24 cellular contexts compared by ENCODE assay signal in the genomic region with DNA sequence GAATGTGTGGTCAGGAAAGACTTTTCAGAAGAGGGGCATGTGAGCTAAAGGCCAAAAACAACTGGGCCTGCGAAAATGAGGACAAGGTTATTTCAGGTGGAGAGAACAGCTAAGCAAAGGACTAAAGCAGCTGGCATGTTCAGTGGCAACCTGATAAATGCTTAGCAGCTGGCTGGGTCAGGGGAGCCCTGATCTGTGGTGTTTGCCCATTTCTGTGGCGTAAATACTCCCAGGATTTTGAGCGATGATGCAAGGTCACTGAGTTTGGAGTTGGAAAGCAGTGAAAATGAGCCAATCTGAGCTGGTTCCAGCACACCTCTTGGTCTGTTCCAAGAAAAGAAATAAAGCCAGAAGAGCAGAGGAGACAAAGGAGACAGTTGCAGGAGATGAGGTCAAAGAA.
DNase-seq lines count a peak whose midpoint lies in the region; ATAC-seq, FAIRE-seq and TF ChIP-seq lines count a peak whose summit lies in the region.
"Had no signal": no experiment of that assay in that cellular context is flagged by ENCODE, and none has a peak within 500 bp of the region (broad histone marks: within the 10 kb centered on the region; RNA-seq: fewer than 3 reads in every experiment).

No MANE protein-coding gene starts in this region.

- H3K4me1 Mint-ChIP-seq in GM23338 (peaks cover 11% of the 10 kb centered on the region; the same call in 2 of the 3 replicates), nephron progenitor cell (peaks cover 40% of the 10 kb centered on the region)
- H3K4me1 Mint-ChIP-seq in stimulated activated memory B cell treated with anti-CD40 and anti-IgM and Interleukin-4, amounts not matched to agents 10 μg/mL and 1 μg/mL and 100 μg/mL, for 72 hours: no peaks in the 10 kb centered on the region

- no peak overlapping the region for H4K5ac ChIP-seq in H1 (ENCODE audit: insufficient read length, low read depth, low read length)

- DNase-seq in GM23338 (ENCODE audit: low spot score) (no peak), H1 (ENCODE audit: low read depth in 1 of 2, low spot score in 2 of 2) (peak in 1 of 2 experiments; percentile 8), nephron progenitor cell (no peak), gastrocnemius medialis (peak; percentile 58 to 86), NCI-H748 treated with DMSO at 0.1 percent for 48 hours (lab: John Stamatoyannopoulos, UW) (no peak), SIG-M5 (lab: John Stamatoyannopoulos, UW) (no peak)
- DNase-seq: Calu3, DMS79 treated with DMSO at 0.1 percent for 48 hours, GF-D8, H7, KBM-7, MV-4-11, NCI-H1105, NCI-H1436 treated with DMSO at 0.1 percent for 48 hours, NCI-H187 treated with DMSO at 0.1 percent for 48 hours, NCI-H2171 treated with DMSO at 0.1 percent for 48 hours, NCI-H524, NCI-H774, PC-9, Right ventricle myocardium superior had no signal

- intact Hi-C loops in gastrocnemius medialis (cut with DNase I; ENCODE audit: low total_unique reads): loop anchor here (5.0 kb wide), 1 partner anchor 1159 kb away; a partner anchor contains a TSS

- peak overlapping the region in 1 of 4 experiments; percentile 28; a peak in 1 of 7 replicates for H3K9ac ChIP-seq in H1 (replicated peaks in 1 of 4; ENCODE audit: extremely low read depth in 1 of 4, low read depth in 3 of 4, low read length in 3 of 4)

- no peak for TF ChIP-seq RAD21 in H1 (IDR thresholded peaks at IDR 0.05 in 1 of 2, conservative IDR thresholded peaks at IDR 0.05 in 1 of 2; ENCODE audit: low read depth in 2 of 2, low read length in 2 of 2)

- TF ChIP-seq POLR2A in H1 (IDR thresholded peaks at IDR 0.05; ENCODE audit: control extremely low read depth in 1 of 2, low read depth in 2 of 2, low read length in 2 of 2): no peak
- no peak for TF ChIP-seq POLR2A in gastrocnemius medialis (IDR thresholded peaks at IDR 0.05)

- POLR2A ChIA-PET in H1 (lab: Charles Lee; ENCODE audit: partially characterized antibody): no interaction called here

- no peak overlapping the region for H2BK15ac ChIP-seq in H1 (ENCODE audit: low read length)

- no peak for TF ChIP-seq EP300 in H1 (IDR thresholded peaks at IDR 0.05; ENCODE audit: borderline replicate concordance in 1 of 2, low read depth in 2 of 2, low read length in 2 of 2)

- H3K56ac ChIP-seq in H1 (replicated peaks; ENCODE audit: insufficient read length, low read depth, low read length): no peak overlapping the region

- H3K36me3 ChIP-seq in GM23338 (ENCODE audit: insufficient read depth) (no peaks in the 10 kb centered on the region), H1 (ENCODE audit: control insufficient read depth in 2 of 4, insufficient read depth in 4 of 4, low read length in 3 of 4) (no peaks in the 10 kb centered on the region), gastrocnemius medialis (no peaks in the 10 kb centered on the region)

- H3K4ac ChIP-seq in H1 (replicated peaks; ENCODE audit: insufficient read length, low read depth, low read length): no peak overlapping the region

- H3K4me2 ChIP-seq in GM23338 (no peak overlapping the region), H1 (ENCODE audit: insufficient read depth in 1 of 2, low read depth in 2 of 2, low read length in 2 of 2) (no peak overlapping the region)
- H3K4me2 ChIP-seq: PC-9 had no signal

- no peak overlapping the region; the same call in 1 of the 2 replicates for H2BK5ac ChIP-seq in H1 (ENCODE audit: low read depth, low read length)

- no peak overlapping the region for H3K4me3 ChIP-seq in GM23338
- no peak overlapping the region for H3K4me3 ChIP-seq in H1 (ENCODE audit: extremely low read depth in 1 of 4, insufficient read depth in 2 of 4, low read depth in 3 of 4, low read length in 4 of 4)
- peak overlapping the region in 3 of 4 donors; percentile 9 to 36 (median 32) for H3K4me3 ChIP-seq in gastrocnemius medialis
- H3K4me3 ChIP-seq: PC-9 had no signal

- H3K18ac ChIP-seq in H1 (ENCODE audit: extremely low read depth, low read length): 0 out of 2 replicates have a peak overlapping the region, but pooled peaks have one; percentile 28

- TF ChIP-seq CTCF in GM23338 (conservative IDR thresholded peaks at IDR 0.05; ENCODE audit: low read depth in 2 of 2) (no peak), H1 (IDR thresholded peaks at IDR 0.05; ENCODE audit: control extremely low read depth in 1 of 3, insufficient read depth in 1 of 3, low read depth in 1 of 3, low read length in 3 of 3) (no peak), nephron progenitor cell (IDR thresholded peaks at IDR 0.05) (no peak), gastrocnemius medialis (IDR thresholded peaks at IDR 0.05 in 4 of 5, conservative IDR thresholded peaks at IDR 0.05 in 1 of 5) (no peak)

- H4K20me1 ChIP-seq in GM23338 (replicated peaks; ENCODE audit: insufficient read depth) (no peaks in the 10 kb centered on the region), H1 (replicated peaks in 1 of 2; ENCODE audit: control insufficient read depth in 1 of 2, insufficient read depth in 2 of 2, low read length in 2 of 2) (no peaks in the 10 kb centered on the region)

- no peak overlapping the region for H3K14ac ChIP-seq in H1 (ENCODE audit: insufficient read length)

- H3K9me3 Mint-ChIP-seq in GM23338 (no peaks in the 10 kb centered on the region; the same call in 2 of the 3 replicates), nephron progenitor cell (no peaks in the 10 kb centered on the region)
- peaks cover 5% of the 10 kb centered on the region for H3K9me3 Mint-ChIP-seq in stimulated activated memory B cell treated with anti-CD40 and anti-IgM and Interleukin-4, amounts not matched to agents 10 μg/mL and 1 μg/mL and 100 μg/mL, for 72 hours

- H3K36me3 Mint-ChIP-seq in GM23338 (ENCODE audit: low read depth): no peaks in the 10 kb centered on the region
- H3K36me3 Mint-ChIP-seq in nephron progenitor cell (ENCODE audit: low read depth): no peaks in the 10 kb centered on the region
- no peaks in the 10 kb centered on the region for H3K36me3 Mint-ChIP-seq in stimulated activated memory B cell treated with anti-CD40 and anti-IgM and Interleukin-4, amounts not matched to agents 10 μg/mL and 1 μg/mL and 100 μg/mL, for 72 hours

- no peak overlapping the region for H3K23ac ChIP-seq in H1 (ENCODE audit: insufficient read length)

- H3K4me1 ChIP-seq in GM23338 (ENCODE audit: insufficient read depth): peaks cover 4% of the 10 kb centered on the region; the same call in 1 of the 2 replicates
- no peaks in the 10 kb centered on the region for H3K4me1 ChIP-seq in H1 (replicated peaks in 1 of 4; ENCODE audit: control insufficient read depth in 3 of 4, insufficient read depth in 4 of 4, low read length in 3 of 4)
- peaks cover 14 to 33% of the 10 kb centered on the region in 2 donors for H3K4me1 ChIP-seq in gastrocnemius medialis

- in situ Hi-C loops in gastrocnemius medialis (cut with MboI; ENCODE audit: low sequenced_read_pairs in 4 of 4): no loop called here

- H3K9me2 ChIP-seq in GM23338 (ENCODE audit: insufficient read depth): peaks cover 4% of the 10 kb centered on the region; the same call in 1 of the 2 replicates

- H3K27me3 ChIP-seq in GM23338 (ENCODE audit: insufficient read depth) (no peaks in the 10 kb centered on the region), H1 (replicated peaks in 1 of 4; ENCODE audit: control insufficient read depth in 3 of 4, extremely low read depth in 1 of 4, insufficient read depth in 3 of 4, low read length in 3 of 4) (no peaks in the 10 kb centered on the region; a peak in 1 of 7 replicates), gastrocnemius medialis (no peaks in the 10 kb centered on the region)

- H3K79me2 ChIP-seq in GM23338 (replicated peaks; ENCODE audit: insufficient read depth) (no peaks in the 10 kb centered on the region), H1 (ENCODE audit: control insufficient read depth in 1 of 2, insufficient read depth in 2 of 2, low read length in 2 of 2) (no peaks in the 10 kb centered on the region)

- peak overlapping the region; percentile 95; the same call in 1 of the 2 replicates for H2AK5ac ChIP-seq in H1 (ENCODE audit: low read depth, low read length)

- no peak for ATAC-seq in GM23338
- ATAC-seq in gastrocnemius medialis: peak; percentile 79 to 83
- no peak for ATAC-seq in GM21619 (IDR thresholded peaks at IDR 0.05; ENCODE audit: unreplicated experiment)
- no peak for ATAC-seq in stimulated activated memory B cell treated with anti-CD40 and anti-IgM and Interleukin-4, amounts not matched to agents 10 μg/mL and 1 μg/mL and 100 μg/mL, for 72 hours

- H3K9me3 ChIP-seq in H1 (ENCODE audit: insufficient read depth in 2 of 2, low read depth in 1 of 2, low read length in 1 of 2) (no peaks in the 10 kb centered on the region), gastrocnemius medialis (no peaks in the 10 kb centered on the region)

- H3F3A ChIP-seq in GM23338 (replicated peaks; ENCODE audit: low read depth): no peaks in the 10 kb centered on the region

- H3K27ac Mint-ChIP-seq in GM23338: no peak overlapping the region
- peak overlapping the region; percentile 56 for H3K27ac Mint-ChIP-seq in nephron progenitor cell
- no peak overlapping the region for H3K27ac Mint-ChIP-seq in stimulated activated memory B cell treated with anti-CD40 and anti-IgM and Interleukin-4, amounts not matched to agents 10 μg/mL and 1 μg/mL and 100 μg/mL, for 72 hours

- peaks cover 4% of the 10 kb centered on the region for H3K27me3 Mint-ChIP-seq in GM23338 (ENCODE audit: insufficient read depth, low read depth, poor library complexity)
- peaks cover 7% of the 10 kb centered on the region for H3K27me3 Mint-ChIP-seq in nephron progenitor cell (ENCODE audit: low read depth, poor library complexity)
- no peaks in the 10 kb centered on the region for H3K27me3 Mint-ChIP-seq in stimulated activated memory B cell treated with anti-CD40 and anti-IgM and Interleukin-4, amounts not matched to agents 10 μg/mL and 1 μg/mL and 100 μg/mL, for 72 hours

- no peak overlapping the region for H3K4me3 Mint-ChIP-seq in GM23338
- H3K4me3 Mint-ChIP-seq in nephron progenitor cell: no peak overlapping the region
- H3K4me3 Mint-ChIP-seq in stimulated activated memory B cell treated with anti-CD40 and anti-IgM and Interleukin-4, amounts not matched to agents 10 μg/mL and 1 μg/mL and 100 μg/mL, for 72 hours: no peak overlapping the region

- H4K91ac ChIP-seq in H1 (replicated peaks; ENCODE audit: insufficient read length, low read length): no peak overlapping the region

- H2BK12ac ChIP-seq in H1 (ENCODE audit: low read depth, low read length): no peak overlapping the region

- no peaks in the 10 kb centered on the region for H3K23me2 ChIP-seq in H1 (ENCODE audit: low read depth, low read length)

- H3K27ac ChIP-seq in GM23338 (ENCODE audit: low read depth) (no peak overlapping the region), H1 (ENCODE audit: low read depth, low read length) (no peak overlapping the region), gastrocnemius medialis (peak overlapping the region; percentile 77 to 89 (median 82))
- H3K27ac ChIP-seq: PC-9 had no signal

- no peak for FAIRE-seq in H1 (lab: Jason Lieb, UNC)
- FAIRE-seq: GM12892, GM19239 had no signal

- H4K8ac ChIP-seq in H1 (ENCODE audit: extremely low read depth, insufficient read depth, low read length): no peak overlapping the region

- CTCF ChIA-PET in H1 (lab: Charles Lee; ENCODE audit: partially characterized antibody): no interaction called here

- H3K79me1 ChIP-seq in H1 (ENCODE audit: low read depth, low read length): no peaks in the 10 kb centered on the region

- 0 out of 2 replicates have a peak overlapping the region, but pooled peaks have one; percentile 48 for H2BK20ac ChIP-seq in H1 (ENCODE audit: low read length)

- no peak overlapping the region for H2BK120ac ChIP-seq in H1 (replicated peaks; ENCODE audit: low read depth, low read length)

- H2AFZ ChIP-seq in GM23338: peak overlapping the region; percentile 28; the same call in 1 of the 2 replicates
- no peak overlapping the region for H2AFZ ChIP-seq in H1 (ENCODE audit: low read length)
- H2AFZ ChIP-seq: PC-9 had no signal

- WGBS in H1 (ENCODE audit: extremely low coverage in 1 of 2, insufficient coverage in 1 of 2, insufficient read length in 1 of 2, insufficient replicate concordance in 2 of 2, low coverage in 1 of 2, low lambda C conversion rate in 2 of 2, missing lambda C conversion rate in 1 of 2), 2 experiments: 97% methylated on average over 3 of the region's 3 CpGs; no CpG with 5 or more reads in 1 of the 2 experiments

Comparison
In these comparisons a context has a peak if more than half of its experiments do, and no peak if none do; other contexts are left out.
1. ATAC-seq: peak in gastrocnemius medialis (2 of 2); none in GM23338 (single experiment), GM21619 (single experiment) and stimulated activated memory B cell treated with anti-CD40 and anti-IgM and Interleukin-4, amounts not matched to agents 10 μg/mL and 1 μg/mL and 100 μg/mL, for 72 hours (single experiment).
2. DNase-seq: peak in gastrocnemius medialis (2 of 2); none in GM23338 (single experiment), nephron progenitor cell (single experiment), NCI-H748 treated with DMSO at 0.1 percent for 48 hours (single experiment) and SIG-M5 (single experiment).
3. H3K27ac ChIP-seq: peak in gastrocnemius medialis (4 of 4); none in GM23338 (single experiment) and H1 (single experiment).
4. H3K4me3 ChIP-seq: peak in gastrocnemius medialis (3 of 4); none in GM23338 (single experiment) and H1 (0 of 4).